Comparison of ENCODE assay signal across 8 cellular contexts in genomic region chr16:4115209-4115940, GRCh38. TPM values are rescaled to one million over a fixed set of nuclear protein-coding genes. Genes with fewer than 3 reads are reported as not detected.
DNase-seq lines count a peak whose midpoint lies in the region; ATAC-seq and TF ChIP-seq lines count a peak whose summit lies in the region.

No MANE protein-coding gene starts in this region.

- peak; percentile 56 for DNase-seq in Calu3
- peak; percentile 92 for DNase-seq in GM23248
- peak; percentile 46 for DNase-seq in NCI-H146 treated with DMSO at 0.1 percent for 48 hours (lab: John Stamatoyannopoulos, UW; ENCODE audit: unreplicated experiment)
- DNase-seq in activated CD8-positive, alpha-beta T cell treated with anti-CD3 and anti-CD28 coated beads for 36 hours, result peak; percentile 59
- peak; percentile 21 for DNase-seq in midbrain (lab: John Stamatoyannopoulos, UW)
- peak; percentile 21 for DNase-seq in stimulated activated naive B cell treated with anti-CD40 and anti-IgM and Interleukin-4, amounts not matched to agents 10 μg/mL and 1 μg/mL and 100 μg/mL, for 72 hours

- no peaks in the 10 kb centered on the region for H3K9me2 ChIP-seq in GM23248 (ENCODE audit: insufficient read depth)

- POLR2A ChIA-PET in activated CD8-positive, alpha-beta T cell treated with anti-CD3 and anti-CD28 coated beads for 36 hours (lab: Charles Lee), result interaction anchor here (1.1 to 1.2 kb wide), 2 partner anchors 138 to 158 kb away, joined by 3 read pairs; no protein-coding TSS in a partner anchor

- peaks cover 20% of the 10 kb centered on the region for H3K4me1 Mint-ChIP-seq in Calu3 (ENCODE audit: low read depth, unreplicated experiment)
- peaks cover 42% of the 10 kb centered on the region for H3K4me1 Mint-ChIP-seq in activated CD8-positive, alpha-beta T cell treated with anti-CD3 and anti-CD28 coated beads for 36 hours (ENCODE audit: low read depth)
- H3K4me1 Mint-ChIP-seq in stimulated activated naive B cell treated with anti-CD40 and anti-IgM and Interleukin-4, amounts not matched to agents 10 μg/mL and 1 μg/mL and 100 μg/mL, for 72 hours, result peaks cover 21 to 49% of the 10 kb centered on the region in 2 donors

- no TSS peak for BruUV-seq in Calu3 (replicated peaks; lab: Mats Ljungman, UMichigan)

- CTCF ChIA-PET in Calu3 (lab: Charles Lee), result no interaction called here
- CTCF ChIA-PET in activated CD8-positive, alpha-beta T cell treated with anti-CD3 and anti-CD28 coated beads for 36 hours (lab: Charles Lee), result interaction anchor here (1.9 to 2.1 kb wide), 2 partner anchors 133 to 139 kb away, joined by 6 to 10 read pairs; no protein-coding TSS in a partner anchor

- no peak overlapping the region for H3K27ac Mint-ChIP-seq in Calu3 (ENCODE audit: unreplicated experiment)
- H3K27ac Mint-ChIP-seq in activated CD8-positive, alpha-beta T cell treated with anti-CD3 and anti-CD28 coated beads for 36 hours, result no peak overlapping the region
- no peak overlapping the region for H3K27ac Mint-ChIP-seq in stimulated activated naive B cell treated with anti-CD40 and anti-IgM and Interleukin-4, amounts not matched to agents 10 μg/mL and 1 μg/mL and 100 μg/mL, for 72 hours

- H3K27me3 Mint-ChIP-seq in Calu3 (ENCODE audit: unreplicated experiment), result no peaks in the 10 kb centered on the region
- peaks cover 7% of the 10 kb centered on the region for H3K27me3 Mint-ChIP-seq in activated CD8-positive, alpha-beta T cell treated with anti-CD3 and anti-CD28 coated beads for 36 hours
- peaks cover 18% of the 10 kb centered on the region in 2 donors for H3K27me3 Mint-ChIP-seq in stimulated activated naive B cell treated with anti-CD40 and anti-IgM and Interleukin-4, amounts not matched to agents 10 μg/mL and 1 μg/mL and 100 μg/mL, for 72 hours

- TF ChIP-seq CTCF in Calu3 (IDR thresholded peaks at IDR 0.05; ENCODE audit: unreplicated experiment), result no peak
- no peak for TF ChIP-seq CTCF in activated CD8-positive, alpha-beta T cell treated with anti-CD3 and anti-CD28 coated beads for 36 hours (IDR thresholded peaks at IDR 0.05)

- H3K36me3 Mint-ChIP-seq in Calu3 (ENCODE audit: insufficient read depth, unreplicated experiment), result peaks cover 22% of the 10 kb centered on the region
- peaks cover 9% of the 10 kb centered on the region for H3K36me3 Mint-ChIP-seq in activated CD8-positive, alpha-beta T cell treated with anti-CD3 and anti-CD28 coated beads for 36 hours (ENCODE audit: low read depth)
- peaks cover 0 to 3% of the 10 kb centered on the region in 2 donors for H3K36me3 Mint-ChIP-seq in stimulated activated naive B cell treated with anti-CD40 and anti-IgM and Interleukin-4, amounts not matched to agents 10 μg/mL and 1 μg/mL and 100 μg/mL, for 72 hours

- H3K9ac ChIP-seq in GM23248, result peak overlapping the region; percentile 65
- H3K9ac ChIP-seq in endocrine pancreas (ENCODE audit: control insufficient read depth, insufficient read depth, low read length), result peak overlapping the region; percentile 52

- ATAC-seq in activated CD8-positive, alpha-beta T cell treated with anti-CD3 and anti-CD28 coated beads for 36 hours, result peak; percentile 40
- peak; percentile 62 to 68 for ATAC-seq in stimulated activated naive B cell treated with anti-CD40 and anti-IgM and Interleukin-4, amounts not matched to agents 10 μg/mL and 1 μg/mL and 100 μg/mL, for 72 hours (replicated peaks)
- no peak for ATAC-seq in HG02938 (IDR thresholded peaks at IDR 0.05; ENCODE audit: unreplicated experiment)

- H3K79me2 ChIP-seq in GM23248 (ENCODE audit: insufficient read depth), result peaks cover 52% of the 10 kb centered on the region

- WGBS in GM23248 (ENCODE audit: low coverage in 1 of 2, low lambda C conversion rate in 2 of 2, missing lambda C conversion rate in 2 of 2), 2 experiments, result 2 to 4% methylated on average over 46 to 48 of the region's 73 CpGs

- peak overlapping the region; percentile 71 for H3K4me3 ChIP-seq in GM23248
- no peak overlapping the region for H3K4me3 ChIP-seq in endocrine pancreas (ENCODE audit: control insufficient read depth, insufficient read depth, low read length)

- H3K36me3 ChIP-seq in GM23248 (ENCODE audit: low read depth) (no peaks in the 10 kb centered on the region), endocrine pancreas (ENCODE audit: control insufficient read depth, insufficient read depth, low read length) (no peaks in the 10 kb centered on the region)

- H3K27ac ChIP-seq in GM23248, result no peak overlapping the region

- no peaks in the 10 kb centered on the region for H3K9me3 ChIP-seq in GM23248 (ENCODE audit: low read depth)
- H3K9me3 ChIP-seq in endocrine pancreas (ENCODE audit: control insufficient read depth, low read length), result no peaks in the 10 kb centered on the region

- H3K4me1 ChIP-seq in GM23248 (ENCODE audit: insufficient read depth), result peaks cover 42% of the 10 kb centered on the region
- no peaks in the 10 kb centered on the region for H3K4me1 ChIP-seq in endocrine pancreas (ENCODE audit: control insufficient read depth, insufficient read depth, low read length)

- H4K20me1 ChIP-seq in GM23248 (ENCODE audit: insufficient read depth), result no peaks in the 10 kb centered on the region

- H3K27me3 ChIP-seq in GM23248 (replicated peaks; ENCODE audit: insufficient read depth), result no peaks in the 10 kb centered on the region
- no peaks in the 10 kb centered on the region for H3K27me3 ChIP-seq in endocrine pancreas (ENCODE audit: control insufficient read depth, insufficient read depth, low read length)

- peak overlapping the region; percentile 62 for H3K4me3 Mint-ChIP-seq in Calu3 (ENCODE audit: low read depth, unreplicated experiment)
- H3K4me3 Mint-ChIP-seq in activated CD8-positive, alpha-beta T cell treated with anti-CD3 and anti-CD28 coated beads for 36 hours, result peak overlapping the region; percentile 65
- H3K4me3 Mint-ChIP-seq in stimulated activated naive B cell treated with anti-CD40 and anti-IgM and Interleukin-4, amounts not matched to agents 10 μg/mL and 1 μg/mL and 100 μg/mL, for 72 hours, result peak overlapping the region; percentile 81 to 86

- 0 out of 2 replicates have a peak, but pooled peaks cover 7% of the 10 kb centered on the region for H3F3A ChIP-seq in GM23248 (ENCODE audit: insufficient read depth)

- in situ Hi-C loops in GM23248 (cut with MboI), result loop anchor here (10.0 kb wide), 1 partner anchor 59 kb away; no protein-coding TSS in a partner anchor

- peak overlapping the region; percentile 69 for H3K4me2 ChIP-seq in GM23248 (ENCODE audit: unreplicated experiment)

- H3K9me3 Mint-ChIP-seq in Calu3 (ENCODE audit: low read depth, unreplicated experiment), result no peaks in the 10 kb centered on the region
- H3K9me3 Mint-ChIP-seq in activated CD8-positive, alpha-beta T cell treated with anti-CD3 and anti-CD28 coated beads for 36 hours, result no peaks in the 10 kb centered on the region
- H3K9me3 Mint-ChIP-seq in stimulated activated naive B cell treated with anti-CD40 and anti-IgM and Interleukin-4, amounts not matched to agents 10 μg/mL and 1 μg/mL and 100 μg/mL, for 72 hours, result no peaks in the 10 kb centered on the region

- intact Hi-C loops in Calu3 (cut with micrococcal nuclease; ENCODE audit: unreplicated experiment), result loop anchor here (10.0 kb wide), 1 partner anchor 131 kb away; no protein-coding TSS in a partner anchor
- intact Hi-C loops in activated CD8-positive, alpha-beta T cell treated with anti-CD3 and anti-CD28 coated beads for 36 hours (cut with micrococcal nuclease), result no loop called here

- H2AFZ ChIP-seq in GM23248, result peak overlapping the region; percentile 80

RNA-seq across cellular contexts. Expression of gene ADCY9, which starts 0.9 kb away (rescaled TPM):
- total RNA-seq in Calu3 (2022), result 7.1 and 8.2 TPM in 2 replicates
- 21.9 and 32.5 TPM in 2 replicates for total RNA-seq in GM23248 (2014; rRNA removed; shearing (Covaris generic))
- 1.9 and 2.1 TPM in 2 replicates for polyA plus RNA-seq in GM23248 (2016; fragmentation: Nextera tagmentation; extraction: Ambion mirVana)
- total RNA-seq in activated CD8-positive, alpha-beta T cell treated with anti-CD3 and anti-CD28 coated beads for 36 hours, result 1 to 10 TPM; 4.1 to 4.8 TPM

Comparison
In these comparisons a context has a peak if more than half of its experiments do, and no peak if none do; other contexts are left out.
1. DNase-seq: peak in every context shown above with its lines; median percentile 92 in GM23248; 59 in activated CD8-positive, alpha-beta T cell treated with anti-CD3 and anti-CD28 coated beads for 36 hours; 56 in Calu3; 46 in NCI-H146 treated with DMSO at 0.1 percent for 48 hours; 21 in midbrain; 21 in stimulated activated naive B cell treated with anti-CD40 and anti-IgM and Interleukin-4, amounts not matched to agents 10 μg/mL and 1 μg/mL and 100 μg/mL, for 72 hours.